Comparison of ENCODE assay signal across 1 cellular context in the genomic region with DNA sequence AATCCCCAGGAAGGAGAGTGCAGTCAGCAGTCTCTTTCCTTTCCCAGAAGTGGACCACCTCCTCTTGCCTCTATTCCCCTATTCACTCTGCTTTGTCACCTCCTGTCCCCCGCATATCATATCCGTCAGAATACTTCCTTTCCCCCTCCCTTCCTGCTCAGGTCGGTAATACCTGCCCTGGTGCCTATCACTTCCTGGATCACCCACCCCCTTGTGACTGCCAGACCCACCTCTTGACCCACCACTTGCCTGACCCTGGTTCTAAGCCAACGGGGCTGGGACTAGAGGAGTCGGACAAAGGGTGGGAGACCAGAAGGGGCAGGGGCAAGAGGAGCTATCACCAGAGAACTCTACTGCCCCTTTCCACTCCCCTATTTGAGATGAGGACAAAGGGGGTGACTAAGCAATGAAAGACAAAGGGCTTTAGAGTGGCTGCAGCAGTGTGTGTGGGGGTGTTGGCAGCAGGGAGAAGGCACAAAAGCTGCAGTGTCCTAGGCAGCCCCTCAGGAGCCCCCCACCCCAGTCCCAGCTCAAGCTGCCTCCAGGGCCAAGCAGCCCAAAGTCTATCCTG.
TF ChIP-seq lines count a peak whose summit lies in the region.

No MANE protein-coding gene starts in this region.

TF ChIP-seq in HepG2, 621 proteins besides CTCF, POLR2A, EP300 and RAD21 (continued from another document and continues in another):
- TF ChIP-seq, protein P1, sequence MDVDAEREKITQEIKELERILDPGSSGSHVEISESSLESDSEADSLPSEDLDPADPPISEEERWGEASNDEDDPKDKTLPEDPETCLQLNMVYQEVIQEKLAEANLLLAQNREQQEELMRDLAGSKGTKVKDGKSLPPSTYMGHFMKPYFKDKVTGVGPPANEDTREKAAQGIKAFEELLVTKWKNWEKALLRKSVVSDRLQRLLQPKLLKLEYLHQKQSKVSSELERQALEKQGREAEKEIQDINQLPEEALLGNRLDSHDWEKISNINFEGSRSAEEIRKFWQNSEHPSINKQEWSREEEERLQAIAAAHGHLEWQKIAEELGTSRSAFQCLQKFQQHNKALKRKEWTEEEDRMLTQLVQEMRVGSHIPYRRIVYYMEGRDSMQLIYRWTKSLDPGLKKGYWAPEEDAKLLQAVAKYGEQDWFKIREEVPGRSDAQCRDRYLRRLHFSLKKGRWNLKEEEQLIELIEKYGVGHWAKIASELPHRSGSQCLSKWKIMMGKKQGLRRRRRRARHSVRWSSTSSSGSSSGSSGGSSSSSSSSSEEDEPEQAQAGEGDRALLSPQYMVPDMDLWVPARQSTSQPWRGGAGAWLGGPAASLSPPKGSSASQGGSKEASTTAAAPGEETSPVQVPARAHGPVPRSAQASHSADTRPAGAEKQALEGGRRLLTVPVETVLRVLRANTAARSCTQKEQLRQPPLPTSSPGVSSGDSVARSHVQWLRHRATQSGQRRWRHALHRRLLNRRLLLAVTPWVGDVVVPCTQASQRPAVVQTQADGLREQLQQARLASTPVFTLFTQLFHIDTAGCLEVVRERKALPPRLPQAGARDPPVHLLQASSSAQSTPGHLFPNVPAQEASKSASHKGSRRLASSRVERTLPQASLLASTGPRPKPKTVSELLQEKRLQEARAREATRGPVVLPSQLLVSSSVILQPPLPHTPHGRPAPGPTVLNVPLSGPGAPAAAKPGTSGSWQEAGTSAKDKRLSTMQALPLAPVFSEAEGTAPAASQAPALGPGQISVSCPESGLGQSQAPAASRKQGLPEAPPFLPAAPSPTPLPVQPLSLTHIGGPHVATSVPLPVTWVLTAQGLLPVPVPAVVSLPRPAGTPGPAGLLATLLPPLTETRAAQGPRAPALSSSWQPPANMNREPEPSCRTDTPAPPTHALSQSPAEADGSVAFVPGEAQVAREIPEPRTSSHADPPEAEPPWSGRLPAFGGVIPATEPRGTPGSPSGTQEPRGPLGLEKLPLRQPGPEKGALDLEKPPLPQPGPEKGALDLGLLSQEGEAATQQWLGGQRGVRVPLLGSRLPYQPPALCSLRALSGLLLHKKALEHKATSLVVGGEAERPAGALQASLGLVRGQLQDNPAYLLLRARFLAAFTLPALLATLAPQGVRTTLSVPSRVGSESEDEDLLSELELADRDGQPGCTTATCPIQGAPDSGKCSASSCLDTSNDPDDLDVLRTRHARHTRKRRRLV (CRISPR knock-in tag; IDR thresholded peaks at IDR 0.05), result no peak
- TF ChIP-seq, protein P2, sequence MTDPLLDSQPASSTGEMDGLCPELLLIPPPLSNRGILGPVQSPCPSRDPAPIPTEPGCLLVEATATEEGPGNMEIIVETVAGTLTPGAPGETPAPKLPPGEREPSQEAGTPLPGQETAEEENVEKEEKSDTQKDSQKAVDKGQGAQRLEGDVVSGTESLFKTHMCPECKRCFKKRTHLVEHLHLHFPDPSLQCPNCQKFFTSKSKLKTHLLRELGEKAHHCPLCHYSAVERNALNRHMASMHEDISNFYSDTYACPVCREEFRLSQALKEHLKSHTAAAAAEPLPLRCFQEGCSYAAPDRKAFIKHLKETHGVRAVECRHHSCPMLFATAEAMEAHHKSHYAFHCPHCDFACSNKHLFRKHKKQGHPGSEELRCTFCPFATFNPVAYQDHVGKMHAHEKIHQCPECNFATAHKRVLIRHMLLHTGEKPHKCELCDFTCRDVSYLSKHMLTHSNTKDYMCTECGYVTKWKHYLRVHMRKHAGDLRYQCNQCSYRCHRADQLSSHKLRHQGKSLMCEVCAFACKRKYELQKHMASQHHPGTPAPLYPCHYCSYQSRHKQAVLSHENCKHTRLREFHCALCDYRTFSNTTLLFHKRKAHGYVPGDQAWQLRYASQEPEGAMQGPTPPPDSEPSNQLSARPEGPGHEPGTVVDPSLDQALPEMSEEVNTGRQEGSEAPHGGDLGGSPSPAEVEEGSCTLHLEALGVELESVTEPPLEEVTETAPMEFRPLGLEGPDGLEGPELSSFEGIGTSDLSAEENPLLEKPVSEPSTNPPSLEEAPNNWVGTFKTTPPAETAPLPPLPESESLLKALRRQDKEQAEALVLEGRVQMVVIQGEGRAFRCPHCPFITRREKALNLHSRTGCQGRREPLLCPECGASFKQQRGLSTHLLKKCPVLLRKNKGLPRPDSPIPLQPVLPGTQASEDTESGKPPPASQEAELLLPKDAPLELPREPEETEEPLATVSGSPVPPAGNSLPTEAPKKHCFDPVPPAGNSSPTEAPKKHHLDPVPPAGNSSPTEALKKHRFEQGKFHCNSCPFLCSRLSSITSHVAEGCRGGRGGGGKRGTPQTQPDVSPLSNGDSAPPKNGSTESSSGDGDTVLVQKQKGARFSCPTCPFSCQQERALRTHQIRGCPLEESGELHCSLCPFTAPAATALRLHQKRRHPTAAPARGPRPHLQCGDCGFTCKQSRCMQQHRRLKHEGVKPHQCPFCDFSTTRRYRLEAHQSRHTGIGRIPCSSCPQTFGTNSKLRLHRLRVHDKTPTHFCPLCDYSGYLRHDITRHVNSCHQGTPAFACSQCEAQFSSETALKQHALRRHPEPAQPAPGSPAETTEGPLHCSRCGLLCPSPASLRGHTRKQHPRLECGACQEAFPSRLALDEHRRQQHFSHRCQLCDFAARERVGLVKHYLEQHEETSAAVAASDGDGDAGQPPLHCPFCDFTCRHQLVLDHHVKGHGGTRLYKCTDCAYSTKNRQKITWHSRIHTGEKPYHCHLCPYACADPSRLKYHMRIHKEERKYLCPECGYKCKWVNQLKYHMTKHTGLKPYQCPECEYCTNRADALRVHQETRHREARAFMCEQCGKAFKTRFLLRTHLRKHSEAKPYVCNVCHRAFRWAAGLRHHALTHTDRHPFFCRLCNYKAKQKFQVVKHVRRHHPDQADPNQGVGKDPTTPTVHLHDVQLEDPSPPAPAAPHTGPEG (CRISPR knock-in tag; IDR thresholded peaks at IDR 0.05), result no peak
- no peak for TF ChIP-seq ZKSCAN5 (CRISPR knock-in tag; IDR thresholded peaks at IDR 0.05)
- TF ChIP-seq, protein P3, sequence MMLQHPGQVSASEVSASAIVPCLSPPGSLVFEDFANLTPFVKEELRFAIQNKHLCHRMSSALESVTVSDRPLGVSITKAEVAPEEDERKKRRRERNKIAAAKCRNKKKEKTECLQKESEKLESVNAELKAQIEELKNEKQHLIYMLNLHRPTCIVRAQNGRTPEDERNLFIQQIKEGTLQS (CRISPR knock-in tag; IDR thresholded peaks at IDR 0.05), result no peak
- no peak for TF ChIP-seq ELF4 (CRISPR knock-in tag; IDR thresholded peaks at IDR 0.05; ENCODE audit: borderline replicate concordance)
- TF ChIP-seq HNF4A (CRISPR knock-in tag; IDR thresholded peaks at IDR 0.05), result 0 out of 2 replicates have a peak, but pooled peaks have one; percentile 31
- TF ChIP-seq ZNF556 (CRISPR knock-in tag; IDR thresholded peaks at IDR 0.05; ENCODE audit: borderline replicate concordance), result no peak
- TF ChIP-seq PATZ1 (CRISPR knock-in tag; IDR thresholded peaks at IDR 0.05), result peak; percentile 45; the same call in 1 of the 2 replicates
- no peak for TF ChIP-seq SIN3B (IDR thresholded peaks at IDR 0.05; ENCODE audit: low read length)
- no peak for TF ChIP-seq SRSF4 (IDR thresholded peaks at IDR 0.05; ENCODE audit: low read depth, low read length, poor library complexity, severe bottlenecking)
- no peak for TF ChIP-seq GTF2F1 (IDR thresholded peaks at IDR 0.05; ENCODE audit: low read length)
- TF ChIP-seq ZNF10 (CRISPR knock-in tag; IDR thresholded peaks at IDR 0.05; ENCODE audit: borderline replicate concordance, low read depth), result no peak
- TF ChIP-seq, protein P4, sequence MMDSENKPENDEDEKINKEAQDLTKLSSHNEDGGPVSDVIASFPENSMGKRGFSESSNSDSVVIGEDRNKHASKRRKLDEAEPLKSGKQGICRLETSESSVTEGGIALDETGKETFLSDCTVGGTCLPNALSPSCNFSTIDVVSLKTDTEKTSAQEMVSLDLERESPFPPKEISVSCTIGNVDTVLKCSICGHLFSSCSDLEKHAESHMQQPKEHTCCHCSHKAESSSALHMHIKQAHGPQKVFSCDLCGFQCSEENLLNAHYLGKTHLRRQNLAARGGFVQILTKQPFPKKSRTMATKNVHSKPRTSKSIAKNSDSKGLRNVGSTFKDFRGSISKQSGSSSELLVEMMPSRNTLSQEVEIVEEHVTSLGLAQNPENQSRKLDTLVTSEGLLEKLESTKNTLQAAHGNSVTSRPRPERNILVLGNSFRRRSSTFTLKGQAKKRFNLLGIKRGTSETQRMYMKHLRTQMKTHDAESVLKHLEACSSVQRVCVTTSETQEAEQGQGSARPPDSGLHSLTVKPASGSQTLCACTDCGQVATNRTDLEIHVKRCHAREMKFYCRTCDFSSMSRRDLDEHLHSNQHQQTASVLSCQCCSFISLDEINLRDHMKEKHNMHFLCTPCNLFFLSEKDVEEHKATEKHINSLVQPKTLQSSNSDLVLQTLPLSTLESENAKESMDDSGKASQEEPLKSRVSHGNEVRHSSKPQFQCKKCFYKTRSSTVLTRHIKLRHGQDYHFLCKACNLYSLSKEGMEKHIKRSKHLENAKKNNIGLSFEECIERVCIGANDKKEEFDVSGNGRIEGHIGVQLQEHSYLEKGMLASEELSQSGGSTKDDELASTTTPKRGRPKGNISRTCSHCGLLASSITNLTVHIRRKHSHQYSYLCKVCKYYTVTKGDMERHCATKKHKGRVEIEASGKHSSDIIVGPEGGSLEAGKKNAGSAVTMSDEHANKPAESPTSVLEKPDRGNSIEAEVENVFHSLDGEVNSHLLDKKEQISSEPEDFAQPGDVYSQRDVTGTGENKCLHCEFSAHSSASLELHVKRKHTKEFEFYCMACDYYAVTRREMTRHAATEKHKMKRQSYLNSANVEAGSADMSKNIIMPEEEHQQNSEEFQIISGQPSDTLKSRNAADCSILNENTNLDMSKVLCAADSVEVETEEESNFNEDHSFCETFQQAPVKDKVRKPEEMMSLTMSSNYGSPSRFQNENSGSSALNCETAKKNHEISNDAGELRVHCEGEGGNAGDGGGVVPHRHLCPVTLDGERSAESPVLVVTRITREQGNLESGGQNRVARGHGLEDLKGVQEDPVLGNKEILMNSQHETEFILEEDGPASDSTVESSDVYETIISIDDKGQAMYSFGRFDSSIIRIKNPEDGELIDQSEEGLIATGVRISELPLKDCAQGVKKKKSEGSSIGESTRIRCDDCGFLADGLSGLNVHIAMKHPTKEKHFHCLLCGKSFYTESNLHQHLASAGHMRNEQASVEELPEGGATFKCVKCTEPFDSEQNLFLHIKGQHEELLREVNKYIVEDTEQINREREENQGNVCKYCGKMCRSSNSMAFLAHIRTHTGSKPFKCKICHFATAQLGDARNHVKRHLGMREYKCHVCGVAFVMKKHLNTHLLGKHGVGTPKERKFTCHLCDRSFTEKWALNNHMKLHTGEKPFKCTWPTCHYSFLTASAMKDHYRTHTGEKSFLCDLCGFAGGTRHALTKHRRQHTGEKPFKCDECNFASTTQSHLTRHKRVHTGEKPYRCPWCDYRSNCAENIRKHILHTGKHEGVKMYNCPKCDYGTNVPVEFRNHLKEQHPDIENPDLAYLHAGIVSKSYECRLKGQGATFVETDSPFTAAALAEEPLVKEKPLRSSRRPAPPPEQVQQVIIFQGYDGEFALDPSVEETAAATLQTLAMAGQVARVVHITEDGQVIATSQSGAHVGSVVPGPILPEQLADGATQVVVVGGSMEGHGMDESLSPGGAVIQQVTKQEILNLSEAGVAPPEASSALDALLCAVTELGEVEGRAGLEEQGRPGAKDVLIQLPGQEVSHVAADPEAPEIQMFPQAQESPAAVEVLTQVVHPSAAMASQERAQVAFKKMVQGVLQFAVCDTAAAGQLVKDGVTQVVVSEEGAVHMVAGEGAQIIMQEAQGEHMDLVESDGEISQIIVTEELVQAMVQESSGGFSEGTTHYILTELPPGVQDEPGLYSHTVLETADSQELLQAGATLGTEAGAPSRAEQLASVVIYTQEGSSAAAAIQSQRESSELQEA (CRISPR knock-in tag; IDR thresholded peaks at IDR 0.05; ENCODE audit: not compliant biosample characterization), result no peak
- TF ChIP-seq ZNF605 (CRISPR knock-in tag; IDR thresholded peaks at IDR 0.05), result no peak
- no peak for TF ChIP-seq SMAD1 (CRISPR knock-in tag; IDR thresholded peaks at IDR 0.05; ENCODE audit: borderline replicate concordance, low read depth)
- TF ChIP-seq SOX13 (IDR thresholded peaks at IDR 0.05), result no peak
- peak in 1 of 2 experiments; percentile 53; a peak in 1 of 4 replicates for TF ChIP-seq SOX13 (CRISPR knock-in tag; conservative IDR thresholded peaks at IDR 0.05 in 1 of 2, IDR thresholded peaks at IDR 0.05 in 1 of 2)
- TF ChIP-seq SMARCC2 (IDR thresholded peaks at IDR 0.05), result no peak
- TF ChIP-seq, protein P5, sequence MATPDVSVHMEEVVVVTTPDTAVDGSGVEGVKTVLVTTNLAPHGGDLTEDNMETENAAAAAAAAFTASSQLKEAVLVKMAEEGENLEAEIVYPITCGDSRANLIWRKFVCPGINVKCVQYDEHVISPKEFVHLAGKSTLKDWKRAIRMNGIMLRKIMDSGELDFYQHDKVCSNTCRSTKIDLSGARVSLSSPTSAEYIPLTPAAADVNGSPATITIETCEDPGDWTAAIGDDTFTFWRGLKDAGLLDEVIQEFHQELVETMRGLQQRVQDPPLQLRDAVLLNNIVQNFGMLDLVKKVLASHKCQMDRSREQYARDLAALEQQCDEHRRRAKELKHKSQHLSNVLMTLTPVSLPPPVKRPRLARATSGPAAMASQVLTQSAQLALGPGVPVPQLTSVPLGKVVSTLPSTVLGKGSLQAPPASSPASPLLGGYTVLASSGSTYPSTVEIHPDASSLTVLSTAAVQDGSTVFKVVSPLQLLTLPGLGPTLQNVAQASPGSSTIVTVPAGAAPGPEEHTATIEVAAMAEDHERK (CRISPR knock-in tag; IDR thresholded peaks at IDR 0.05; ENCODE audit: low read depth), result no peak
- no peak for TF ChIP-seq RFX5 (IDR thresholded peaks at IDR 0.05; ENCODE audit: low read depth, low read length)
- TF ChIP-seq, protein P6, sequence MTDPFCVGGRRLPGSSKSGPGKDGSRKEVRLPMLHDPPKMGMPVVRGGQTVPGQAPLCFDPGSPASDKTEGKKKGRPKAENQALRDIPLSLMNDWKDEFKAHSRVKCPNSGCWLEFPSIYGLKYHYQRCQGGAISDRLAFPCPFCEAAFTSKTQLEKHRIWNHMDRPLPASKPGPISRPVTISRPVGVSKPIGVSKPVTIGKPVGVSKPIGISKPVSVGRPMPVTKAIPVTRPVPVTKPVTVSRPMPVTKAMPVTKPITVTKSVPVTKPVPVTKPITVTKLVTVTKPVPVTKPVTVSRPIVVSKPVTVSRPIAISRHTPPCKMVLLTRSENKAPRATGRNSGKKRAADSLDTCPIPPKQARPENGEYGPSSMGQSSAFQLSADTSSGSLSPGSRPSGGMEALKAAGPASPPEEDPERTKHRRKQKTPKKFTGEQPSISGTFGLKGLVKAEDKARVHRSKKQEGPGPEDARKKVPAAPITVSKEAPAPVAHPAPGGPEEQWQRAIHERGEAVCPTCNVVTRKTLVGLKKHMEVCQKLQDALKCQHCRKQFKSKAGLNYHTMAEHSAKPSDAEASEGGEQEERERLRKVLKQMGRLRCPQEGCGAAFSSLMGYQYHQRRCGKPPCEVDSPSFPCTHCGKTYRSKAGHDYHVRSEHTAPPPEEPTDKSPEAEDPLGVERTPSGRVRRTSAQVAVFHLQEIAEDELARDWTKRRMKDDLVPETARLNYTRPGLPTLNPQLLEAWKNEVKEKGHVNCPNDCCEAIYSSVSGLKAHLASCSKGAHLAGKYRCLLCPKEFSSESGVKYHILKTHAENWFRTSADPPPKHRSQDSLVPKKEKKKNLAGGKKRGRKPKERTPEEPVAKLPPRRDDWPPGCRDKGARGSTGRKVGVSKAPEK (CRISPR knock-in tag; IDR thresholded peaks at IDR 0.05; ENCODE audit: borderline replicate concordance), result no peak
- TF ChIP-seq MED1 (CRISPR knock-in tag; IDR thresholded peaks at IDR 0.05), result no peak
